In the genomic region with DNA sequence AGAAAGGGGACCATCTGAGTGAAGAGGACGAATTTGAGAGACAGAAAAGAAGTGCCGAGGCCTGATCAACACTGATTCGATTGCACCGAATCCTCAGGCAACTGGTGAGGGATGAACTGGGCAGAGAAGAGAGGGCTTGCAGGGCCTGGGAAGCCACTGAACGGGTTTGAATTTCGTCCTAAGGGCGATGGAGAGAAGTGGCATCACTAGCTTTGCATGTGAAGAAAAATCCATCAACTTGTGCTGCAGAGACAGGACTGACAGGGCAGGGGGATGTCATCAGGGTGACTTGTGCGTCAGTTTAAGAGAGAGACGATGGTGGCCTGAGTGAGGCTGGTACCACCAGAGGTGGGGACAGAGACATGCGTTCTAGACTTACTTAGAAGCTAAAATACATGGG, we compare ENCODE assay signal across 26 cellular contexts.
"Had no signal": no experiment of that assay in that cellular context is flagged by ENCODE, and none has a peak within 500 bp of the region (broad histone marks: within the 10 kb centered on the region; RNA-seq: fewer than 3 reads in every experiment).

No MANE protein-coding gene starts in this region.

- H3K36me3 Mint-ChIP-seq: immature natural killer cell; memory B cell; natural killer cell treated with Interleukin-12 subunit alpha and Interleukin-12 subunit beta and Interleukin-15 and Interleukin-18, amount 100 ng/mL, for 72 hours; neural progenitor cell; stimulated activated naive B cell treated with anti-CD40 and anti-IgM and Interleukin-4, amounts not matched to agents 10 μg/mL and 1 μg/mL and 100 μg/mL, for 72 hours had no signal

- H3K9ac ChIP-seq: neural progenitor cell, parathyroid adenoma had no signal

- H3K27ac Mint-ChIP-seq: immature natural killer cell; memory B cell; natural killer cell treated with Interleukin-12 subunit alpha and Interleukin-12 subunit beta and Interleukin-15 and Interleukin-18, amount 100 ng/mL, for 72 hours; stimulated activated naive B cell treated with anti-CD40 and anti-IgM and Interleukin-4, amounts not matched to agents 10 μg/mL and 1 μg/mL and 100 μg/mL, for 72 hours; stimulated activated naive CD8-positive, alpha-beta T cell treated with anti-CD3 and anti-CD28 coated beads, Interleukin-15, amount 100 ng/mL, for 72 hours had no signal

- H3K27me3 ChIP-seq: esophagus squamous epithelium, neural progenitor cell, testis, tibial nerve had no signal

- H3K4me1 ChIP-seq: gastroesophageal sphincter, left ventricle myocardium inferior, lower lobe of right lung, parathyroid adenoma, prostate gland, testis, tibial nerve had no signal

- H3K9me3 ChIP-seq: esophagus squamous epithelium, gastroesophageal sphincter, left ventricle myocardium inferior, lower lobe of right lung, prostate gland, testis, tibial nerve had no signal

- ATAC-seq: gastroesophageal sphincter; left cardiac atrium; lower lobe of right lung; natural killer cell treated with Interleukin-12 subunit alpha and Interleukin-12 subunit beta and Interleukin-15 and Interleukin-18, amount 100 ng/mL, for 72 hours; sciatic nerve; stimulated activated naive B cell treated with anti-CD40 and anti-IgM and Interleukin-4, amounts not matched to agents 10 μg/mL and 1 μg/mL and 100 μg/mL, for 72 hours; stimulated activated naive CD8-positive, alpha-beta T cell treated with anti-CD3 and anti-CD28 coated beads, Interleukin-15, amount 100 ng/mL, for 72 hours had no signal

- H3K4me2 ChIP-seq: neural progenitor cell had no signal

- H2AFZ ChIP-seq: neural progenitor cell, parathyroid adenoma had no signal

- DNase-seq: cerebellar nuclear complex; effector CD8-positive, alpha-beta T cell; esophagus squamous epithelium; foreskin fibroblast; immature natural killer cell; kidney; left cardiac atrium; left ventricle myocardium inferior; lower lobe of right lung; midbrain; occipital lobe; stimulated activated CD4-positive, alpha-beta T cell treated with anti-CD3 and anti-CD28 coated beads, Interleukin-2, amount 100 ng/mL, for 24 hours; stimulated activated CD4-positive, alpha-beta T cell treated with anti-CD3 and anti-CD28 coated beads, Interleukin-4, amount 100 ng/mL, for 4 hours; stimulated activated naive B cell treated with anti-CD40 and anti-IgM and Interleukin-4, amounts not matched to agents 10 μg/mL and 1 μg/mL and 100 μg/mL, for 72 hours; stimulated activated naive CD8-positive, alpha-beta T cell treated with anti-CD3 and anti-CD28 coated beads, Interleukin-15, amount 100 ng/mL, for 72 hours; testis had no signal

- H3K4me1 Mint-ChIP-seq: immature natural killer cell; memory B cell; stimulated activated naive B cell treated with anti-CD40 and anti-IgM and Interleukin-4, amounts not matched to agents 10 μg/mL and 1 μg/mL and 100 μg/mL, for 72 hours; stimulated activated naive CD8-positive, alpha-beta T cell treated with anti-CD3 and anti-CD28 coated beads, Interleukin-15, amount 100 ng/mL, for 72 hours had no signal

- H3K9me3 Mint-ChIP-seq: immature natural killer cell; memory B cell; natural killer cell treated with Interleukin-12 subunit alpha and Interleukin-12 subunit beta and Interleukin-15 and Interleukin-18, amount 100 ng/mL, for 72 hours; stimulated activated naive B cell treated with anti-CD40 and anti-IgM and Interleukin-4, amounts not matched to agents 10 μg/mL and 1 μg/mL and 100 μg/mL, for 72 hours; stimulated activated naive CD8-positive, alpha-beta T cell treated with anti-CD3 and anti-CD28 coated beads, Interleukin-15, amount 100 ng/mL, for 72 hours had no signal

- H3K4me3 Mint-ChIP-seq: immature natural killer cell; memory B cell; natural killer cell treated with Interleukin-12 subunit alpha and Interleukin-12 subunit beta and Interleukin-15 and Interleukin-18, amount 100 ng/mL, for 72 hours; neural progenitor cell; stimulated activated naive B cell treated with anti-CD40 and anti-IgM and Interleukin-4, amounts not matched to agents 10 μg/mL and 1 μg/mL and 100 μg/mL, for 72 hours; stimulated activated naive CD8-positive, alpha-beta T cell treated with anti-CD3 and anti-CD28 coated beads, Interleukin-15, amount 100 ng/mL, for 72 hours had no signal

- H3K27ac ChIP-seq: coronary artery, epithelial cell of prostate, esophagus squamous epithelium, gastroesophageal sphincter, left ventricle myocardium inferior, lower lobe of right lung, neural progenitor cell, parathyroid adenoma, prostate gland, testis, tibial nerve had no signal

- H3K4me3 ChIP-seq: coronary artery, esophagus squamous epithelium, gastroesophageal sphincter, left ventricle myocardium inferior, lower lobe of right lung, neural progenitor cell, prostate gland, testis, tibial nerve had no signal

- H3K27me3 Mint-ChIP-seq: stimulated activated naive CD8-positive, alpha-beta T cell treated with anti-CD3 and anti-CD28 coated beads, Interleukin-15, amount 100 ng/mL, for 72 hours had no signal

- H3K36me3 ChIP-seq: esophagus squamous epithelium, gastroesophageal sphincter, left ventricle myocardium inferior, lower lobe of right lung, neural progenitor cell, prostate gland, tibial nerve had no signal
